In genomic region chr21:31819692-31820091, GRCh38 we compare ENCODE assay signal across 2 cellular contexts. TPM values are rescaled to one million over a fixed set of nuclear protein-coding genes. Genes with fewer than 3 reads are reported as not detected.
"Had no signal": no experiment of that assay in that cellular context is flagged by ENCODE, and none has a peak within 500 bp of the region (broad histone marks: within the 10 kb centered on the region; RNA-seq: fewer than 3 reads in every experiment).

No MANE protein-coding gene starts in this region.

RNA-seq across cellular contexts. Expression of gene HUNK, which starts 53.1 kb away (rescaled TPM):
- total RNA-seq: LHCN-M2, MCF 10A had no signal
